Comparison of ENCODE assay signal across 8 cellular contexts in genomic region chr15:85381850-85382751, GRCh38. TPM values are rescaled to one million over a fixed set of nuclear protein-coding genes. Genes with fewer than 3 reads are reported as not detected.
DNase-seq lines count a peak whose midpoint lies in the region; ATAC-seq, FAIRE-seq and TF ChIP-seq lines count a peak whose summit lies in the region.

No MANE protein-coding gene starts in this region.

- H2BK5ac ChIP-seq in trophoblast cell (ENCODE audit: low read depth, low read length, poor library complexity): no peak overlapping the region

- dilution Hi-C loops in endothelial cell of umbilical vein (cut with MboI; ENCODE audit: extremely low pct_ligation_motif_present, low sequenced_read_pairs): no loop called here

- no peak overlapping the region for H4K91ac ChIP-seq in trophoblast cell (ENCODE audit: low read depth, low read length)

- H3K9ac ChIP-seq in OCI-LY3 (ENCODE audit: low read length) (peak overlapping the region; percentile 66; the same call in 1 of the 2 replicates), endothelial cell of umbilical vein (replicated peaks; ENCODE audit: extremely low read depth, insufficient read depth, low read length) (peak overlapping the region; percentile 77), trophoblast cell (ENCODE audit: low read length) (peak overlapping the region; percentile 28)

- no peaks in the 10 kb centered on the region for H3K9me1 ChIP-seq in endothelial cell of umbilical vein (replicated peaks; ENCODE audit: control insufficient read depth, extremely low read depth, insufficient read depth, low read length)

- peaks cover 53% of the 10 kb centered on the region for H3K79me2 ChIP-seq in OCI-LY3 (ENCODE audit: low read length)
- H3K79me2 ChIP-seq in endothelial cell of umbilical vein (ENCODE audit: control insufficient read depth, insufficient read depth, low read length): peaks cover 47% of the 10 kb centered on the region
- peaks cover 11% of the 10 kb centered on the region for H3K79me2 ChIP-seq in trophoblast cell (ENCODE audit: control insufficient read depth, insufficient read depth, low read length, poor library complexity)

- no CpG with 5 or more reads among the region's 10 CpGs for WGBS in trophoblast cell (ENCODE audit: extremely low coverage, insufficient coverage, insufficient read length)

- TSS peak; percentile 29 for BruUV-seq in endothelial cell of umbilical vein (replicated peaks; lab: Mats Ljungman, UMichigan)

- peaks cover 4% of the 10 kb centered on the region; the same call in 1 of the 2 replicates for H3K27me3 ChIP-seq in OCI-LY3 (ENCODE audit: low read depth, low read length)
- no peaks in the 10 kb centered on the region for H3K27me3 ChIP-seq in endothelial cell of umbilical vein (ENCODE audit: control insufficient read depth in 2 of 2, insufficient read depth in 2 of 2, low read length in 2 of 2)
- no peaks in the 10 kb centered on the region for H3K27me3 ChIP-seq in trophoblast cell (ENCODE audit: insufficient read depth, low read length)

- peaks cover 2% of the 10 kb centered on the region for H3K36me3 ChIP-seq in OCI-LY3 (replicated peaks; ENCODE audit: low read depth, low read length)
- no peaks in the 10 kb centered on the region for H3K36me3 ChIP-seq in endothelial cell of umbilical vein (ENCODE audit: control insufficient read depth in 2 of 2, extremely low read depth in 1 of 2, insufficient read depth in 2 of 2, low read length in 2 of 2)
- peaks cover 0 to 4% of the 10 kb centered on the region in 2 experiments for H3K36me3 ChIP-seq in trophoblast cell (ENCODE audit: control insufficient read depth in 1 of 2, insufficient read depth in 2 of 2, low read length in 2 of 2)

- H2AFZ ChIP-seq in OCI-LY3 (ENCODE audit: low read depth, low read length) (no peak overlapping the region), endothelial cell of umbilical vein (ENCODE audit: low read depth, low read length) (no peak overlapping the region), trophoblast cell (ENCODE audit: insufficient read depth, low read length, poor library complexity) (no peak overlapping the region)

- H3K4me3 ChIP-seq in OCI-LY3 (ENCODE audit: low read length): peak overlapping the region; percentile 84
- H3K4me3 ChIP-seq in endothelial cell of umbilical vein (replicated peaks in 1 of 3; ENCODE audit: insufficient read depth in 1 of 3, low read depth in 1 of 3, low read length in 3 of 3): peak overlapping the region; percentile 57 to 79 (median 78)
- no peak overlapping the region for H3K4me3 ChIP-seq in trophoblast cell (ENCODE audit: low read depth, low read length)

- no peak overlapping the region for H3K23ac ChIP-seq in trophoblast cell (ENCODE audit: low read length)

- no peak overlapping the region for H4K12ac ChIP-seq in trophoblast cell (ENCODE audit: low read depth, low read length)

- H3K9me3 ChIP-seq in OCI-LY3 (ENCODE audit: insufficient read depth, low read length): no peaks in the 10 kb centered on the region
- no peaks in the 10 kb centered on the region for H3K9me3 ChIP-seq in endothelial cell of umbilical vein (replicated peaks; ENCODE audit: control insufficient read depth, insufficient read depth, low read length)
- no peaks in the 10 kb centered on the region for H3K9me3 ChIP-seq in trophoblast cell (ENCODE audit: insufficient read depth, low read depth, low read length)

- H3K4me2 ChIP-seq in OCI-LY3 (ENCODE audit: low read length) (peak overlapping the region; percentile 76), endothelial cell of umbilical vein (ENCODE audit: insufficient read depth, low read length) (peak overlapping the region; percentile 88), trophoblast cell (ENCODE audit: low read length) (peak overlapping the region; percentile 79)

- TF ChIP-seq CTCF in OCI-LY3 (IDR thresholded peaks at IDR 0.05; ENCODE audit: low read depth, low read length) (no peak), endothelial cell of umbilical vein (IDR thresholded peaks at IDR 0.05; ENCODE audit: extremely low read depth in 1 of 2, insufficient read depth in 1 of 2, low read depth in 1 of 2, low read length in 2 of 2) (no peak)

- peaks cover 43% of the 10 kb centered on the region for H4K20me1 ChIP-seq in OCI-LY3 (ENCODE audit: insufficient read depth, low read length)
- no peaks in the 10 kb centered on the region for H4K20me1 ChIP-seq in endothelial cell of umbilical vein (replicated peaks; ENCODE audit: control insufficient read depth, extremely low read depth, insufficient read depth, low read length)

- no peak for ATAC-seq in GM21528 (IDR thresholded peaks at IDR 0.05; ENCODE audit: low FRiP score, unreplicated experiment)
- no peak for ATAC-seq in HG02798 (IDR thresholded peaks at IDR 0.05; ENCODE audit: poor library complexity, unreplicated experiment)

- H3K4me1 ChIP-seq in OCI-LY3 (ENCODE audit: low read length): peaks cover 31% of the 10 kb centered on the region
- H3K4me1 ChIP-seq in endothelial cell of umbilical vein (ENCODE audit: control insufficient read depth, extremely low read depth, insufficient read depth, low read length): peaks cover 8% of the 10 kb centered on the region
- H3K4me1 ChIP-seq in trophoblast cell (ENCODE audit: control insufficient read depth in 1 of 2, insufficient read depth in 2 of 2, low read length in 2 of 2): peaks cover 0 to 3% of the 10 kb centered on the region in 2 experiments

- H2BK120ac ChIP-seq in trophoblast cell (ENCODE audit: insufficient read depth, low read length, poor library complexity): no peak overlapping the region

- H2AK5ac ChIP-seq in trophoblast cell (ENCODE audit: low read length): no peak overlapping the region

- H3K79me1 ChIP-seq in trophoblast cell (ENCODE audit: low read length): peaks cover 8% of the 10 kb centered on the region

- FAIRE-seq in endothelial cell of umbilical vein (lab: Jason Lieb, UNC): peak; percentile 42

- peak; percentile 33 for DNase-seq in EH (ENCODE audit: low read depth)
- DNase-seq in endothelial cell of umbilical vein (ENCODE audit: low read depth, low spot score): peak; percentile 15
- peak in 1 of 2 donors; percentile 30 for DNase-seq in trophoblast cell
- no peak for DNase-seq in NCI-H748 (lab: John Stamatoyannopoulos, UW; ENCODE audit: unreplicated experiment)
- DNase-seq in NCI-H2171 (lab: John Stamatoyannopoulos, UW): no peak

- CTCF ChIA-PET in endothelial cell of umbilical vein (lab: Charles Lee): interaction anchor here (0.7 to 2.6 kb wide), 4 partner anchors 8 to 57 kb away, joined by 3 to 24 read pairs (median 4); no protein-coding TSS in a partner anchor

- H2BK12ac ChIP-seq in trophoblast cell (ENCODE audit: low read length): no peak overlapping the region

- no peak overlapping the region for H3K27ac ChIP-seq in OCI-LY3 (ENCODE audit: low read length)
- H3K27ac ChIP-seq in endothelial cell of umbilical vein (ENCODE audit: insufficient read depth, low read depth, low read length): no peak overlapping the region
- H3K27ac ChIP-seq in trophoblast cell (ENCODE audit: low read depth, low read length): no peak overlapping the region

- POLR2A ChIA-PET in endothelial cell of umbilical vein (lab: Charles Lee): interaction anchor here (2.2 kb wide), 1 partner anchor 64 kb away, joined by 6 read pairs; no protein-coding TSS in a partner anchor

- TF ChIP-seq POLR2A in endothelial cell of umbilical vein (IDR thresholded peaks at IDR 0.05; ENCODE audit: low read depth, low read length): no peak

- H3K18ac ChIP-seq in trophoblast cell (ENCODE audit: low read length): no peak overlapping the region

- H3K4ac ChIP-seq in trophoblast cell (ENCODE audit: low read depth, low read length): no peak overlapping the region

- H4K8ac ChIP-seq in trophoblast cell (ENCODE audit: low read depth, low read length): no peak overlapping the region

- no peak overlapping the region for H3K14ac ChIP-seq in trophoblast cell (ENCODE audit: low read length)

- intact Hi-C loops in endothelial cell of umbilical vein (cut with micrococcal nuclease): loop anchor here (2.0 kb wide), 1 partner anchor 97 kb away; no protein-coding TSS in a partner anchor

TF ChIP-seq in endothelial cell of umbilical vein, 7 proteins besides CTCF, POLR2A, EP300 and RAD21:
- TF ChIP-seq FOS (IDR thresholded peaks at IDR 0.05; ENCODE audit: borderline replicate concordance, insufficient read depth, low read length): no peak
- no peak for TF ChIP-seq JUN (IDR thresholded peaks at IDR 0.05; ENCODE audit: borderline replicate concordance, insufficient read depth, insufficient read length, low read depth)
- no peak for TF ChIP-seq MAX (IDR thresholded peaks at IDR 0.05; ENCODE audit: insufficient read depth, insufficient read length)
- no peak for TF ChIP-seq GATA2 (IDR thresholded peaks at IDR 0.05; ENCODE audit: insufficient read depth, insufficient read length, low read depth, low read length)
- no peak for TF ChIP-seq POLR2AphosphoS5 (IDR thresholded peaks at IDR 0.05; ENCODE audit: insufficient read depth, low read depth, low read length)
- TF ChIP-seq EZH2 (IDR thresholded peaks at IDR 0.05; ENCODE audit: borderline replicate concordance, low read depth, low read length, severe bottlenecking): no peak
- TF ChIP-seq MYC (IDR thresholded peaks at IDR 0.05; ENCODE audit: low read depth, low read length): no peak
TF ChIP-seq in endothelial cell of umbilical vein: peak in this region for 0.

RNA-seq across cellular contexts. Expression of gene AKAP13, which starts 1.7 kb away (rescaled TPM):
- 80.3 and 87.8 TPM in 2 replicates for total RNA-seq in endothelial cell of umbilical vein
- polyA plus RNA-seq in endothelial cell of umbilical vein: 20.8 and 22.8 TPM in 2 replicates
- 14.3 and 15.7 TPM in 2 replicates for polyA plus RNA-seq in endothelial cell of umbilical vein (2011; cell fraction: cytosol; rRNA removed)
- 56.1 and 74.7 TPM in 2 replicates for polyA plus RNA-seq in endothelial cell of umbilical vein (2011; cell fraction: nucleus; rRNA removed)
- 30.6 and 35.5 TPM in 2 replicates for polyA plus RNA-seq in endothelial cell of umbilical vein (2012)
- 113 and 119 TPM in 2 replicates for polyA minus RNA-seq in endothelial cell of umbilical vein
- polyA minus RNA-seq in endothelial cell of umbilical vein (2011; cell fraction: cytosol; rRNA and poly(A)+ RNA removed): 55.7 TPM
- 234 and 316 TPM in 2 replicates for polyA minus RNA-seq in endothelial cell of umbilical vein (2011; cell fraction: nucleus; rRNA and poly(A)+ RNA removed)
- polyA plus RNA-seq in trophoblast cell (2013): 24.8 and 27.3 TPM in 2 replicates

Comparison
In these comparisons a context has a peak if more than half of its experiments do, and no peak if none do; other contexts are left out.
1. DNase-seq: peak in EH (single experiment) and endothelial cell of umbilical vein (single experiment); none in NCI-H748 (single experiment) and NCI-H2171 (single experiment).
2. Peak in every context shown above with its lines, with median percentiles within 50 percentile points of each other: H3K4me2 ChIP-seq and H3K9ac ChIP-seq.